Comparison of ENCODE assay signal across 8 cellular contexts in the genomic region with DNA sequence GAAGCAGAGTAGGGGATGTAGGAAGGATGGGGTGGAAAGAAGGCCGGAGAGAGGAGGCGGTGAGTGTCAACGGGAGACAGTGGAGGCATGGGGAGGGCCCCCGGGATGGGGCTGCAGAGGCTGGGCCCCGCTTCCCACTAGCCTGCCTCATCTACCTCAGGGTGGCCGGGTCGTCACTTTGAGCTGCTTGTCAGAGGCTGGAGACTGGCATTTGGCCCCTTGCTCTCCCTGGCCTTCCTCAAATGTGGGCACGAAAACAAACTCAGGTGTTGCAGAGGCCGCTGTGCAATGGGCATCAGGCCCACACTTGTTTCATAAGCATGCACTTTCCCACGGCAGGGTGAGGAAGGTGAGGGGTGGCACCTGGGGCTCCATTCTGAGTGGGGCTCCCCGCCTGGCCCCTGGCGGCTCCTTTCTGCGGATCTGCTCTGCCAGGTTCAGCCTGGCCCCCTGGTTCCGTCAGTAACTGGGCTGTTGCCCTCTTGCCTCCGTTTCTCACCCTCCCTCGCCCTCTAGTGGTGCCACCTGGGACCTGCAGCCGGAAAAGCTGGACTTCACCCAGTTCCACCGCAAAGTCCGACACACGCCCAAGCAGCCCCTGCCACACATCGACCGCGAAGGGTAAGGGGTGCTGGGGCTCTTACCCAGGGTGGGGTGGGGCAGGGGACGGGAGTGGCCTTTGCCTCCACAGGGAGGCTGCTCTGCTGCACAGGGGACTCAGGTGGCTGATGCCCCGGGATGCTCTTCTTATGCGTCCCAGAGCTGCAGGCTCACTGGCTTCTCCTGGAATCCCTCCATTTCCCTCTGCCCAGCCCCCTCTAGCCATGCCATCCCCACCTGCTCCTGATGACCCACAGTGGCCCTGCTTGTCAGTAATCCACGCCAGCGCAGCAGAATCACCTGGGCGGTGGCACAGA.
DNase-seq lines count a peak whose midpoint lies in the region; ATAC-seq and TF ChIP-seq lines count a peak whose summit lies in the region.

No MANE protein-coding gene starts in this region.

- peak; percentile 83 to 90 for TF ChIP-seq RAD21 in liver (IDR thresholded peaks at IDR 0.05)

- H3K9me3 Mint-ChIP-seq in chondrocyte (ENCODE audit: low read depth), result peaks cover 9% of the 10 kb centered on the region

- H3K36me3 ChIP-seq in Loucy (ENCODE audit: insufficient read depth, low read length), result peaks cover 20% of the 10 kb centered on the region; the same call in 1 of the 2 replicates
- peaks cover 0 to 7% (median 4%) of the 10 kb centered on the region in 4 donors for H3K36me3 ChIP-seq in liver (ENCODE audit: control insufficient read depth in 4 of 4, insufficient read depth in 3 of 4, low read depth in 1 of 4, low read length in 3 of 4)

- H3K27ac Mint-ChIP-seq in chondrocyte (ENCODE audit: unreplicated experiment), result no peak overlapping the region

- H3K4me1 Mint-ChIP-seq in chondrocyte (ENCODE audit: low read depth), result peaks cover 32% of the 10 kb centered on the region

- H4K20me1 ChIP-seq in Loucy (ENCODE audit: insufficient read depth, low read length, poor library complexity, severe bottlenecking), result no peaks in the 10 kb centered on the region

- no peaks in the 10 kb centered on the region for H3K27me3 ChIP-seq in Loucy (ENCODE audit: insufficient read depth, low read length, poor library complexity, severe bottlenecking)
- H3K27me3 ChIP-seq in liver (ENCODE audit: control insufficient read depth in 4 of 4, insufficient read depth in 4 of 4, low read length in 3 of 4), result no peaks in the 10 kb centered on the region

- ATAC-seq in GM21576 (IDR thresholded peaks at IDR 0.05; ENCODE audit: unreplicated experiment) (no peak), GM21423 (IDR thresholded peaks at IDR 0.05; ENCODE audit: unreplicated experiment) (no peak)

- H3K27me3 Mint-ChIP-seq in chondrocyte (ENCODE audit: low read depth), result no peaks in the 10 kb centered on the region

- H3K4me1 ChIP-seq in Loucy (ENCODE audit: insufficient read depth, low read length, poor library complexity, severe bottlenecking) (no peaks in the 10 kb centered on the region), liver (ENCODE audit: control insufficient read depth in 4 of 4, insufficient read depth in 4 of 4, low read length in 3 of 4) (peaks cover 0 to 41% (median 25%) of the 10 kb centered on the region in 4 donors)

- H3K4me3 ChIP-seq in Loucy (ENCODE audit: low read length, poor library complexity, severe bottlenecking) (no peak overlapping the region), liver (ENCODE audit: low read depth in 1 of 3, low read length in 3 of 3) (no peak overlapping the region)

- no peak overlapping the region for H2AFZ ChIP-seq in Loucy (ENCODE audit: low read length)

- no peak overlapping the region for H3K4me2 ChIP-seq in Loucy (ENCODE audit: low read depth, low read length, poor library complexity, severe bottlenecking)

- H3K36me3 Mint-ChIP-seq in chondrocyte (ENCODE audit: low read depth), result peaks cover 26% of the 10 kb centered on the region

- peak; percentile 87 for DNase-seq in ELF-1 (ENCODE audit: low read depth, low spot score)
- DNase-seq in activated CD4-positive, CD25-positive, alpha-beta regulatory T cell treated with anti-CD3 and anti-CD28 coated beads, Interleukin-2, amount 50 U/mL, for 72 hours, result peak; percentile 71
- no peak for DNase-seq in chondrocyte (ENCODE audit: low spot score)
- DNase-seq in stimulated activated CD4-positive, alpha-beta T cell treated with anti-CD3 and anti-CD28 coated beads, Interleukin-4, amount 100 ng/mL, for 48 hours (ENCODE audit: low read depth in 2 of 2), result peak; percentile 46 to 59

- no peaks in the 10 kb centered on the region for H3K9me2 ChIP-seq in Loucy (replicated peaks; ENCODE audit: low read depth, low read length)

- H3K27ac ChIP-seq in liver (ENCODE audit: low read depth in 1 of 2, low read length in 2 of 2), result peak overlapping the region in 1 of 2 donors; percentile 9

- H3K9me3 ChIP-seq in Loucy (ENCODE audit: insufficient read depth, low read depth, low read length), result 0 out of 2 replicates have a peak, but pooled peaks cover 6% of the 10 kb centered on the region
- H3K9me3 ChIP-seq in liver (ENCODE audit: control insufficient read depth in 4 of 4, low read length in 3 of 4), result no peaks in the 10 kb centered on the region

- 41% methylated on average over 29 of the region's 29 CpGs for WGBS in liver

- no peaks in the 10 kb centered on the region for H3K79me2 ChIP-seq in Loucy (ENCODE audit: insufficient read depth, low read length)

- no peak overlapping the region for H3K9ac ChIP-seq in Loucy (ENCODE audit: low read depth, low read length, poor library complexity, severe bottlenecking)
- H3K9ac ChIP-seq in liver (ENCODE audit: low read depth in 1 of 2, low read length in 2 of 2), result no peak overlapping the region

- TF ChIP-seq CTCF in Loucy (conservative IDR thresholded peaks at IDR 0.05; ENCODE audit: low read length) (peak; percentile 95), chondrocyte (IDR thresholded peaks at IDR 0.05) (peak; percentile 88), liver (IDR thresholded peaks at IDR 0.05; ENCODE audit: low read depth, low read length, missing input control) (peak; percentile 85)

- H3K4me3 Mint-ChIP-seq in chondrocyte (ENCODE audit: unreplicated experiment), result no peak overlapping the region

- no peaks in the 10 kb centered on the region for H3F3A ChIP-seq in Loucy (ENCODE audit: low read depth)

TF ChIP-seq in liver, 16 proteins besides CTCF, POLR2A, EP300 and RAD21:
- TF ChIP-seq RXRA (IDR thresholded peaks at IDR 0.05) (peak; percentile 41 to 44), FOXA2 (IDR thresholded peaks at IDR 0.05) (no peak), HNF4A (conservative IDR thresholded peaks at IDR 0.05) (peak; percentile 36 to 58), JUND (IDR thresholded peaks at IDR 0.05) (no peak)
TF ChIP-seq in liver: peak in this region for 2.
